Comparison of ENCODE assay signal across 8 cellular contexts in genomic region chr16:11497329-11497805, GRCh38.
DNase-seq lines count a peak whose midpoint lies in the region; ATAC-seq, FAIRE-seq and TF ChIP-seq lines count a peak whose summit lies in the region.

No MANE protein-coding gene starts in this region.

- FAIRE-seq in GM12892 (lab: Jason Lieb, UNC) = no peak

- H3K14ac ChIP-seq in trophoblast cell (ENCODE audit: low read length) = peak overlapping the region; percentile 23

- H3K79me2 ChIP-seq in trophoblast cell (ENCODE audit: control insufficient read depth, insufficient read depth, low read length, poor library complexity) = no peaks in the 10 kb centered on the region

- peak overlapping the region; percentile 54 for H4K8ac ChIP-seq in trophoblast cell (ENCODE audit: low read depth, low read length)

- H3K27ac ChIP-seq in heart left ventricle (peak overlapping the region; percentile 31 to 84 (median 80)), trophoblast cell (ENCODE audit: low read depth, low read length) (no peak overlapping the region)

- no peak overlapping the region for H2BK5ac ChIP-seq in trophoblast cell (ENCODE audit: low read depth, low read length, poor library complexity)

- in situ Hi-C loops in ACHN (cut with HindIII; ENCODE audit: low pct_ligation_motif_present, low pct_unique_long_range_greater_than_20kb, low sequenced_read_pairs) = no loop called here

- peaks cover 2% of the 10 kb centered on the region for H3K79me1 ChIP-seq in trophoblast cell (ENCODE audit: low read length)

- no peak overlapping the region for H4K91ac ChIP-seq in trophoblast cell (ENCODE audit: low read depth, low read length)

- H3K9ac ChIP-seq in adipocyte (ENCODE audit: low read length) (peak overlapping the region; percentile 53), trophoblast cell (ENCODE audit: low read length) (no peak overlapping the region)

- H3K36me3 ChIP-seq in adipocyte (ENCODE audit: control insufficient read depth, insufficient read depth, low read length, severe bottlenecking) (no peaks in the 10 kb centered on the region), heart left ventricle (no peaks in the 10 kb centered on the region), trophoblast cell (ENCODE audit: control insufficient read depth in 1 of 2, insufficient read depth in 2 of 2, low read length in 2 of 2) (no peaks in the 10 kb centered on the region)

- no peak overlapping the region for H3K18ac ChIP-seq in trophoblast cell (ENCODE audit: low read length)

- H3K4me1 ChIP-seq in adipocyte (ENCODE audit: control insufficient read depth, insufficient read depth, low read length) = peaks cover 27% of the 10 kb centered on the region
- H3K4me1 ChIP-seq in heart left ventricle = peaks cover 0 to 39% (median 25%) of the 10 kb centered on the region in 12 donors
- H3K4me1 ChIP-seq in trophoblast cell (ENCODE audit: control insufficient read depth in 1 of 2, insufficient read depth in 2 of 2, low read length in 2 of 2) = no peaks in the 10 kb centered on the region

- H2BK120ac ChIP-seq in trophoblast cell (ENCODE audit: insufficient read depth, low read length, poor library complexity) = no peak overlapping the region

- H3K9me3 ChIP-seq in adipocyte (ENCODE audit: control insufficient read depth, low read length) (no peaks in the 10 kb centered on the region), heart left ventricle (no peaks in the 10 kb centered on the region), trophoblast cell (ENCODE audit: insufficient read depth, low read depth, low read length) (peaks cover 8% of the 10 kb centered on the region)

- ATAC-seq in GM19468 (IDR thresholded peaks at IDR 0.05; ENCODE audit: extremely low read depth, unreplicated experiment) (peak; percentile 12), heart left ventricle (peak; percentile 96 to 97 (median 96))

- DNase-seq in ACHN (peak; percentile 70), NCI-H345 (lab: John Stamatoyannopoulos, UW) (peak; percentile 78), adipocyte (ENCODE audit: low read depth) (peak; percentile 91), heart left ventricle (peak; percentile 90 to 96 (median 92)), trophoblast cell (peak; percentile 8 to 20), GM19240 (ENCODE audit: insufficient read length, low spot score) (no peak), GM12892 (ENCODE audit: insufficient read length) (no peak)

- TF ChIP-seq CTCF in heart left ventricle (IDR thresholded peaks at IDR 0.05) = peak in 6 of 12 donors; percentile 13 to 35 (median 20)

- H2BK12ac ChIP-seq in trophoblast cell (ENCODE audit: low read length) = no peak overlapping the region

- H2AK5ac ChIP-seq in trophoblast cell (ENCODE audit: low read length) = no peak overlapping the region

- no peak overlapping the region for H4K12ac ChIP-seq in trophoblast cell (ENCODE audit: low read depth, low read length)

- H3K27me3 ChIP-seq in adipocyte (replicated peaks; ENCODE audit: control insufficient read depth, insufficient read depth, low read length) (peaks cover 7% of the 10 kb centered on the region), heart left ventricle (no peaks in the 10 kb centered on the region), trophoblast cell (ENCODE audit: insufficient read depth, low read length) (no peaks in the 10 kb centered on the region)

- intact Hi-C loops in heart left ventricle (cut with DNase I) = loop anchor here in 2 of 10 donors (5.0 to 10.0 kb wide), 2 partner anchors 80 to 93 kb away; no protein-coding TSS in a partner anchor

- H3K4me2 ChIP-seq in trophoblast cell (ENCODE audit: low read length) = no peak overlapping the region

- H3K4me3 ChIP-seq in adipocyte (ENCODE audit: low read length) (no peak overlapping the region), heart left ventricle (no peak overlapping the region), trophoblast cell (ENCODE audit: low read depth, low read length) (no peak overlapping the region)

- no peak overlapping the region for H3K23ac ChIP-seq in trophoblast cell (ENCODE audit: low read length)

- peak overlapping the region; percentile 21 for H2AFZ ChIP-seq in trophoblast cell (ENCODE audit: insufficient read depth, low read length, poor library complexity)

- no peak overlapping the region for H3K4ac ChIP-seq in trophoblast cell (ENCODE audit: low read depth, low read length)

- WGBS in heart left ventricle, 4 donors = 6 to 20% (median 10%) methylated on average over 10 of the region's 10 CpGs
- no CpG with 5 or more reads among the region's 10 CpGs for WGBS in trophoblast cell (ENCODE audit: extremely low coverage, insufficient coverage, insufficient read length)

- TF ChIP-seq POLR2A in heart left ventricle (IDR thresholded peaks at IDR 0.05) = no peak
- no peak for TF ChIP-seq POLR2A in GM12892 (IDR thresholded peaks at IDR 0.05; ENCODE audit: low read depth, low read length)

Comparison
In these comparisons a context has a peak if more than half of its experiments do, and no peak if none do; other contexts are left out.
1. DNase-seq: peak in ACHN (single experiment), NCI-H345 (single experiment), adipocyte (single experiment), heart left ventricle (5 of 5) and trophoblast cell (2 of 2); none in GM19240 (single experiment) and GM12892 (single experiment).